16 cellular contexts compared by ENCODE assay signal in the genomic region with DNA sequence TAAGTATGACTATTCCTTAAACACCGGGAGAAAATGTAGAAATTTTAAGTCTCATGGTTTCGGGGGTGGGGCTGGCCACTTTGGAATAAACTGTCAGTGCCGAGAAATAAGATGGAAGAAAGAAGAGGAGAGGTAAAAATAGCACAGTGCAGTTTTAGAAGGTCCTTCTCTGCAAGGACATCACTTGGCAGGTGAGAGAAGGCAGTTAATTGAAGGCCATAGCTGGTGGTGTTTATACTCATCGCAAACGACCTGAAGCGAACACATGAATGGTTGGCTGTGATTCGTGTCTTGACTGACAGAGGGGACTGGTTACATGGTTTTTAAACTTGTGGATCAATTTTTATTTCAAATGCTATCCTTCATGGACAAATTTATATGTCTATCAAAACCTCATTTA. TPM values are rescaled to one million over a fixed set of nuclear protein-coding genes. Genes with fewer than 3 reads are reported as not detected.
A peak's percentile ranks its signal among the peaks of the same experiment; 100 is the strongest.
DNase-seq lines count a peak whose midpoint lies in the region; ATAC-seq, FAIRE-seq and TF ChIP-seq lines count a peak whose summit lies in the region.
"Had no signal": no experiment of that assay in that cellular context is flagged by ENCODE, and none has a peak within 500 bp of the region (broad histone marks: within the 10 kb centered on the region; RNA-seq: fewer than 3 reads in every experiment).

No MANE protein-coding gene starts in this region.

- no peaks in the 10 kb centered on the region for H3K9me1 ChIP-seq in K562 (ENCODE audit: control insufficient read depth, insufficient read depth, low read length)

- H3K4me1 ChIP-seq in right atrium auricular region (no peaks in the 10 kb centered on the region), K562 (replicated peaks in 1 of 2; ENCODE audit: control insufficient read depth in 2 of 2, insufficient read depth in 2 of 2, low read length in 2 of 2) (peaks cover 0 to 17% of the 10 kb centered on the region in 2 experiments; a peak in 2 of 5 replicates), right cardiac atrium (ENCODE audit: control insufficient read depth, insufficient read depth, low read length) (no peaks in the 10 kb centered on the region)
- H3K4me1 ChIP-seq: Peyer's patch, SJCRH30 had no signal

- intact Hi-C loops in Right ventricle myocardium inferior (cut with DNase I) (no loop called here), K562 (cut with micrococcal nuclease) (no loop called here), right cardiac atrium (cut with DNase I) (no loop called here)

- H3K27ac ChIP-seq in right atrium auricular region (peak overlapping the region in 1 of 2 donors; percentile 29), K562 (ENCODE audit: extremely low read depth, low read depth, low read length) (peak overlapping the region; percentile 31; the same call in 2 of the 3 replicates), right cardiac atrium (ENCODE audit: low read length) (peak overlapping the region; percentile 43), RWPE1 (no peak overlapping the region)
- H3K27ac ChIP-seq: Peyer's patch, SJCRH30 had no signal

- POLR2A ChIA-PET in K562 (lab: Yijun Ruan, JAX): interaction anchor here (0.5 kb wide), 1 partner anchor 181 kb away, joined by 3 read pairs; no protein-coding TSS in a partner anchor
- POLR2A ChIA-PET in RWPE1 (lab: Yijun Ruan, JAX; ENCODE audit: low non-redundant PET): no interaction called here

- DNase-seq in Right ventricle myocardium inferior (ENCODE audit: missing footprints): no peak
- DNase-seq in right atrium auricular region (ENCODE audit: low spot score): no peak
- DNase-seq in K562 (ENCODE audit: extremely low read depth in 1 of 4, low spot score in 3 of 4): no peak
- DNase-seq in right cardiac atrium: no peak
- DNase-seq in RWPE1 (ENCODE audit: low spot score): no peak
- DNase-seq in NCI-H526 (lab: John Stamatoyannopoulos, UW): no peak
- DNase-seq: H7, KG1, MM.1S, NCI-H2029, NCI-H446 treated with DMSO at 0.1 percent for 48 hours, NCI-H526 treated with DMSO at 0.1 percent for 48 hours, Peyer's patch, SJCRH30 had no signal

- no TSS peak for BruUV-seq in K562 (replicated peaks; lab: Mats Ljungman, UMichigan)

- TF ChIP-seq CTCF in right atrium auricular region (IDR thresholded peaks at IDR 0.05) (no peak), K562 (IDR thresholded peaks at IDR 0.05 in 2 of 3, conservative IDR thresholded peaks at IDR 0.05 in 1 of 3; ENCODE audit: insufficient read depth in 2 of 3, low read depth in 1 of 3, low read length in 3 of 3) (no peak), RWPE1 (conservative IDR thresholded peaks at IDR 0.05; ENCODE audit: low read depth) (no peak)

- H4K20me1 ChIP-seq in K562 (replicated peaks; ENCODE audit: control insufficient read depth, insufficient read depth, low read length): no peaks in the 10 kb centered on the region

- H3K79me2 ChIP-seq in K562 (ENCODE audit: control insufficient read depth, insufficient read depth, low read length): no peaks in the 10 kb centered on the region; the same call in 2 of the 3 replicates

- peaks cover 73% of the 10 kb centered on the region for H3K36me3 ChIP-seq in right atrium auricular region
- peaks cover 50% of the 10 kb centered on the region for H3K36me3 ChIP-seq in K562 (ENCODE audit: control insufficient read depth, insufficient read depth, low read length)

- no peak for TF ChIP-seq RAD21 in K562 (CRISPR knock-in tag; conservative IDR thresholded peaks at IDR 0.05 in 1 of 2, IDR thresholded peaks at IDR 0.05 in 1 of 2)

- WGBS in K562 (ENCODE audit: insufficient coverage, low coverage, missing lambda C conversion rate): 86% methylated on average over 7 of the region's 7 CpGs
- 84% methylated on average over 7 of the region's 7 CpGs for WGBS in right cardiac atrium

- H3K9me3 ChIP-seq in right atrium auricular region (no peaks in the 10 kb centered on the region), K562 (replicated peaks; ENCODE audit: control insufficient read depth, insufficient read depth, low read depth, low read length) (no peaks in the 10 kb centered on the region), right cardiac atrium (ENCODE audit: control insufficient read depth, low read length) (no peaks in the 10 kb centered on the region)
- H3K9me3 ChIP-seq: Peyer's patch, SJCRH30 had no signal

- no peaks in the 10 kb centered on the region for H3K27me3 ChIP-seq in right atrium auricular region
- no peaks in the 10 kb centered on the region for H3K27me3 ChIP-seq in K562 (ENCODE audit: control insufficient read depth in 2 of 2, insufficient read depth in 2 of 2, low read length in 2 of 2)
- no peaks in the 10 kb centered on the region for H3K27me3 ChIP-seq in right cardiac atrium (ENCODE audit: control insufficient read depth, insufficient read depth)
- H3K27me3 ChIP-seq: Peyer's patch, SJCRH30 had no signal

- H3K9ac ChIP-seq in K562 (ENCODE audit: insufficient read depth in 1 of 2, low read depth in 2 of 2, low read length in 2 of 2): no peak overlapping the region

- no peak overlapping the region for H3K4me2 ChIP-seq in K562 (ENCODE audit: insufficient read depth, low read length)

- H3K4me3 ChIP-seq in right atrium auricular region (no peak overlapping the region), K562 (no peak overlapping the region), right cardiac atrium (ENCODE audit: low read length) (no peak overlapping the region)
- H3K4me3 ChIP-seq: Peyer's patch, SJCRH30 had no signal

- no peak overlapping the region for H2AFZ ChIP-seq in K562 (ENCODE audit: low read depth, low read length)

- TF ChIP-seq EP300 in K562 (IDR thresholded peaks at IDR 0.05; ENCODE audit: low read length): no peak

- FAIRE-seq in K562 (lab: Jason Lieb, UNC): no peak

- in situ Hi-C loops in K562 (cut with MboI): no loop called here

- CTCF ChIA-PET in K562 (lab: Yijun Ruan, JAX; ENCODE audit: low intra/inter-chr PET ratio) (no interaction called here), RWPE1 (lab: Yijun Ruan, JAX) (no interaction called here)

- ATAC-seq in Right ventricle myocardium inferior: peak; percentile 81
- no peak for ATAC-seq in K562
- ATAC-seq in right cardiac atrium: peak; percentile 40 to 55
- ATAC-seq in HG03457 (IDR thresholded peaks at IDR 0.05; ENCODE audit: unreplicated experiment): no peak
- ATAC-seq: SK-N-SH treated with all-trans-retinoic acid at 6 μM for 48 hours had no signal

- no peak for TF ChIP-seq POLR2A in K562 (conservative IDR thresholded peaks at IDR 0.05)

TF ChIP-seq in K562, 482 proteins besides CTCF, POLR2A, EP300 and RAD21 (continues in another document):
- TF ChIP-seq MTA1 (IDR thresholded peaks at IDR 0.05; ENCODE audit: borderline replicate concordance) (no peak), ZSCAN29 (IDR thresholded peaks at IDR 0.05) (no peak), ZNF232 (CRISPR knock-in tag; IDR thresholded peaks at IDR 0.05) (no peak), MTA3 (IDR thresholded peaks at IDR 0.05; ENCODE audit: borderline replicate concordance) (no peak), IRF2 (CRISPR knock-in tag; IDR thresholded peaks at IDR 0.05) (no peak), PURB (CRISPR knock-in tag; IDR thresholded peaks at IDR 0.05; ENCODE audit: low read depth) (no peak), EGR1 (conservative IDR thresholded peaks at IDR 0.05) (no peak), ZNF696 (CRISPR knock-in tag; conservative IDR thresholded peaks at IDR 0.05) (no peak), COPS2 (conservative IDR thresholded peaks at IDR 0.05) (no peak), ZNF780A (CRISPR knock-in tag; IDR thresholded peaks at IDR 0.05) (no peak)
- TF ChIP-seq, protein P1, sequence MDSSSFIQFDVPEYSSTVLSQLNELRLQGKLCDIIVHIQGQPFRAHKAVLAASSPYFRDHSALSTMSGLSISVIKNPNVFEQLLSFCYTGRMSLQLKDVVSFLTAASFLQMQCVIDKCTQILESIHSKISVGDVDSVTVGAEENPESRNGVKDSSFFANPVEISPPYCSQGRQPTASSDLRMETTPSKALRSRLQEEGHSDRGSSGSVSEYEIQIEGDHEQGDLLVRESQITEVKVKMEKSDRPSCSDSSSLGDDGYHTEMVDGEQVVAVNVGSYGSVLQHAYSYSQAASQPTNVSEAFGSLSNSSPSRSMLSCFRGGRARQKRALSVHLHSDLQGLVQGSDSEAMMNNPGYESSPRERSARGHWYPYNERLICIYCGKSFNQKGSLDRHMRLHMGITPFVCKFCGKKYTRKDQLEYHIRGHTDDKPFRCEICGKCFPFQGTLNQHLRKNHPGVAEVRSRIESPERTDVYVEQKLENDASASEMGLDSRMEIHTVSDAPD (CRISPR knock-in tag; IDR thresholded peaks at IDR 0.05): no peak
- TF ChIP-seq, protein P2, sequence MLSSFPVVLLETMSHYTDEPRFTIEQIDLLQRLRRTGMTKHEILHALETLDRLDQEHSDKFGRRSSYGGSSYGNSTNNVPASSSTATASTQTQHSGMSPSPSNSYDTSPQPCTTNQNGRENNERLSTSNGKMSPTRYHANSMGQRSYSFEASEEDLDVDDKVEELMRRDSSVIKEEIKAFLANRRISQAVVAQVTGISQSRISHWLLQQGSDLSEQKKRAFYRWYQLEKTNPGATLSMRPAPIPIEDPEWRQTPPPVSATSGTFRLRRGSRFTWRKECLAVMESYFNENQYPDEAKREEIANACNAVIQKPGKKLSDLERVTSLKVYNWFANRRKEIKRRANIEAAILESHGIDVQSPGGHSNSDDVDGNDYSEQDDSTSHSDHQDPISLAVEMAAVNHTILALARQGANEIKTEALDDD (IDR thresholded peaks at IDR 0.05): no peak

RNA-seq across cellular contexts. Expression of a gene that starts 54.9 kb away (rescaled TPM):
- total RNA-seq in Right ventricle myocardium inferior (15.8 TPM), right atrium auricular region (10 to 100 TPM; 18.7 to 22.1 TPM), K562 (2014; rRNA removed) (35.8 and 38.4 TPM in 2 replicates), K562 (2014; rRNA removed; fragmentation: Illumina TruSeq; extraction: Trizol) (59.7 and 66.2 TPM in 2 replicates), K562 (2015; rRNA removed; fragmentation: Illumina TruSeq; extraction: Trizol) (51.1 and 54.4 TPM in 2 replicates), K562 (2021) (41.4 and 41.7 TPM in 2 replicates), right cardiac atrium (10 to 100 TPM; 19.9 to 31.0 (median 21.7) TPM)
- 92.0 and 190 TPM in 2 replicates for total RNA-seq in K562 (2011; cell fraction: chromatin; rRNA removed; ENCODE audit: low replicate concordance)
- total RNA-seq in K562 (2011; cell fraction: nucleolus; rRNA removed): 43.0 and 53.3 TPM in 2 replicates
- total RNA-seq in K562 (2011; cell fraction: nucleoplasm; rRNA removed): 79.2 and 121 TPM in 2 replicates
- polyA plus RNA-seq in K562 (2011; rRNA removed) (45.1 and 48.8 TPM in 2 replicates), K562 (2014; fragmentation: Illumina TruSeq; extraction: Trizol) (23.8 and 26.0 TPM in 2 replicates), K562 (2014; fragmentation: Nextera tagmentation; extraction: Ambion mirVana) (10 to 100 TPM; 18.3 to 24.8 TPM), K562 (2014; rRNA removed) (28.1 and 30.7 TPM in 2 replicates), right cardiac atrium (9.3 TPM)
- polyA plus RNA-seq in K562 (2011; cell fraction: cytosol; rRNA removed): 11.2 and 19.8 TPM in 2 replicates
- polyA plus RNA-seq in K562 (2011; cell fraction: nucleus; rRNA removed): 45.3 and 60.0 TPM in 2 replicates
- polyA plus RNA-seq in K562 (2012): 17.8 and 21.4 TPM in 2 replicates
- polyA minus RNA-seq in K562 (2011; rRNA and poly(A)+ RNA removed): 142 and 156 TPM in 2 replicates
- 63.5 and 63.9 TPM in 2 replicates for polyA minus RNA-seq in K562 (2011; cell fraction: cytosol; rRNA and poly(A)+ RNA removed)
- polyA minus RNA-seq in K562 (2011; cell fraction: nucleus; rRNA and poly(A)+ RNA removed): 24.9 and 55.4 TPM in 2 replicates

Comparison
In these comparisons a context has a peak if more than half of its experiments do, and no peak if none do; other contexts are left out.
1. ATAC-seq: peak in Right ventricle myocardium inferior (single experiment) and right cardiac atrium (2 of 2); none in K562 (single experiment) and HG03457 (single experiment).